ENCODE assay signal across 15 cellular contexts in the genomic region with DNA sequence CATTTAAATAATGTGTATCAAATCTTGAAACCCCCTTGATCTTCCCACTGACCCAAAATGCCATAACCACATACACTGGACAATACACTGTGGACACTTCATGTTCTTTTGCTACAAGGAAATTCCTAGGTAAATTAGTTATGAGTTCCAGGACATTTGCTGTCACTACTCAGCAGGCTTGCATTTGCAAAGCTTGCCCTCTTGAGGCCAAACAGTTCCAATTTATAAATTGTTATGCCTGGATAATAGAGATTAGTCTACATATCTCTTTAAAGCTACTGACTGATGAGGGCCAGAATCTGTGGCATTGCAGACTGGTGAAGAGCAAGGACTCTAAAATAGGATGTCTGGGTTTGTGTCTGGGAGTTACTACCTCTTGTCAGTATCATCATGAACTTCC. TPM values are rescaled to one million over a fixed set of nuclear protein-coding genes. Genes with fewer than 3 reads are reported as not detected.
DNase-seq lines count a peak whose midpoint lies in the region; ATAC-seq and TF ChIP-seq lines count a peak whose summit lies in the region.
"Had no signal": no experiment of that assay in that cellular context is flagged by ENCODE, and none has a peak within 500 bp of the region (broad histone marks: within the 10 kb centered on the region; RNA-seq: fewer than 3 reads in every experiment).

No MANE protein-coding gene starts in this region.

- H3K9ac ChIP-seq in fibroblast of lung (ENCODE audit: insufficient read depth, low read length), result no peak overlapping the region

- H3K36me3 ChIP-seq in breast epithelium (no peaks in the 10 kb centered on the region), RWPE2 (ENCODE audit: low read depth) (no peaks in the 10 kb centered on the region), fibroblast of lung (ENCODE audit: control insufficient read depth, insufficient read depth, low read length) (no peaks in the 10 kb centered on the region)
- H3K36me3 ChIP-seq: tibial artery had no signal

- H3K27ac ChIP-seq in breast epithelium (no peak overlapping the region), RWPE2 (ENCODE audit: poor library complexity, severe bottlenecking) (no peak overlapping the region), fibroblast of lung (ENCODE audit: insufficient read depth, low read length) (no peak overlapping the region)
- H3K27ac ChIP-seq: tibial artery had no signal

- no peak overlapping the region for H2AFZ ChIP-seq in fibroblast of lung (ENCODE audit: low read length)

- H3K79me2 ChIP-seq in fibroblast of lung (ENCODE audit: control insufficient read depth, insufficient read depth, low read length), result no peaks in the 10 kb centered on the region

- no peak for TF ChIP-seq POLR2A in breast epithelium (IDR thresholded peaks at IDR 0.05)

- H3K27me3 ChIP-seq in breast epithelium, result no peaks in the 10 kb centered on the region
- H3K27me3 ChIP-seq in RWPE2 (ENCODE audit: insufficient read depth, poor library complexity, severe bottlenecking), result no peaks in the 10 kb centered on the region
- no peaks in the 10 kb centered on the region for H3K27me3 ChIP-seq in fibroblast of lung (ENCODE audit: control insufficient read depth, insufficient read depth, low read length)
- H3K27me3 ChIP-seq: tibial artery had no signal

- peaks cover 16% of the 10 kb centered on the region for H3K9me3 Mint-ChIP-seq in MCF 10A (ENCODE audit: unreplicated experiment)

- H3K27ac Mint-ChIP-seq in MCF 10A (ENCODE audit: low read depth, unreplicated experiment), result no peak overlapping the region
- H3K27ac Mint-ChIP-seq: activated naive CD4-positive, alpha-beta T cell treated with anti-CD3 and anti-CD28 coated beads, Interleukin-2, amount 10 ng/mL, durations not matched to agents 7 days and 5 days; B cell; dendritic cell treated with granulocyte-macrophage colony-stimulating factor and Interleukin-4, amounts not matched to agents 40 ng/mL and 50 ng/mL, for 4 days had no signal

- H3K4me3 ChIP-seq in breast epithelium, result no peak overlapping the region
- no peak overlapping the region for H3K4me3 ChIP-seq in RWPE2 (ENCODE audit: severe bottlenecking)
- H3K4me3 ChIP-seq in fibroblast of lung (replicated peaks in 1 of 4; ENCODE audit: control extremely low read depth in 1 of 4, insufficient read depth in 1 of 4, low read depth in 3 of 4, low read length in 4 of 4), result no peak overlapping the region
- no peak overlapping the region for H3K4me3 ChIP-seq in retinal pigment epithelial cell (ENCODE audit: low read length)
- H3K4me3 ChIP-seq: mucosa of descending colon, tibial artery had no signal

- no peaks in the 10 kb centered on the region for H3K4me1 ChIP-seq in breast epithelium
- no peaks in the 10 kb centered on the region for H3K4me1 ChIP-seq in RWPE2 (ENCODE audit: insufficient read depth, poor library complexity, severe bottlenecking)
- no peaks in the 10 kb centered on the region for H3K4me1 ChIP-seq in fibroblast of lung (ENCODE audit: control insufficient read depth, extremely low read depth, insufficient read depth, low read length)
- H3K4me1 ChIP-seq: tibial artery had no signal

- H3K4me1 Mint-ChIP-seq in MCF 10A (ENCODE audit: insufficient read depth, unreplicated experiment), result no peaks in the 10 kb centered on the region
- H3K4me1 Mint-ChIP-seq: activated naive CD4-positive, alpha-beta T cell treated with anti-CD3 and anti-CD28 coated beads, Interleukin-2, amount 10 ng/mL, durations not matched to agents 7 days and 5 days; B cell had no signal

- no peaks in the 10 kb centered on the region for H3K36me3 Mint-ChIP-seq in MCF 10A (ENCODE audit: insufficient read depth, unreplicated experiment)
- H3K36me3 Mint-ChIP-seq: activated naive CD4-positive, alpha-beta T cell treated with anti-CD3 and anti-CD28 coated beads, Interleukin-2, amount 10 ng/mL, durations not matched to agents 7 days and 5 days had no signal

- CTCF ChIA-PET in MCF 10A (lab: Yijun Ruan, JAX), result interaction anchor here (0.5 to 2.0 kb wide), 4 partner anchors 480 to 680 kb away, joined by 3 to 10 read pairs (median 3); no protein-coding TSS in a partner anchor

- no peak overlapping the region for H3K4me3 Mint-ChIP-seq in MCF 10A (ENCODE audit: unreplicated experiment)
- H3K4me3 Mint-ChIP-seq: activated naive CD4-positive, alpha-beta T cell treated with anti-CD3 and anti-CD28 coated beads, Interleukin-2, amount 10 ng/mL, durations not matched to agents 7 days and 5 days; B cell; dendritic cell treated with granulocyte-macrophage colony-stimulating factor and Interleukin-4, amounts not matched to agents 40 ng/mL and 50 ng/mL, for 4 days had no signal

- H3K27me3 Mint-ChIP-seq in MCF 10A (ENCODE audit: insufficient read depth, unreplicated experiment), result no peaks in the 10 kb centered on the region
- H3K27me3 Mint-ChIP-seq: activated naive CD4-positive, alpha-beta T cell treated with anti-CD3 and anti-CD28 coated beads, Interleukin-2, amount 10 ng/mL, durations not matched to agents 7 days and 5 days; B cell; dendritic cell treated with granulocyte-macrophage colony-stimulating factor and Interleukin-4, amounts not matched to agents 40 ng/mL and 50 ng/mL, for 4 days had no signal

- DNase-seq in MCF 10A (ENCODE audit: unreplicated experiment) (peak; percentile 6), breast epithelium (ENCODE audit: low spot score in 2 of 2) (no peak), RWPE2 (ENCODE audit: low spot score) (no peak), fibroblast of lung (ENCODE audit: low read depth in 2 of 2) (peak; percentile 6 to 14), retinal pigment epithelial cell (ENCODE audit: low read depth) (no peak), NCI-H1048 (lab: John Stamatoyannopoulos, UW) (no peak), NCI-H69 (lab: John Stamatoyannopoulos, UW) (no peak), NCI-H774 (lab: John Stamatoyannopoulos, UW) (no peak)
- DNase-seq: activated naive CD4-positive, alpha-beta T cell treated with anti-CD3 and anti-CD28 coated beads, Interleukin-2, amount 10 ng/mL, durations not matched to agents 7 days and 5 days; mucosa of descending colon; NCI-H1105 treated with DMSO at 0.1 percent for 48 hours; NCI-H526 treated with DMSO at 0.1 percent for 48 hours; tibial artery had no signal

- no peaks in the 10 kb centered on the region for H4K20me1 ChIP-seq in fibroblast of lung (ENCODE audit: control insufficient read depth, extremely low read depth, insufficient read depth, low read length)

- H3K9me3 ChIP-seq in breast epithelium (no peaks in the 10 kb centered on the region), RWPE2 (ENCODE audit: severe bottlenecking) (no peaks in the 10 kb centered on the region), fibroblast of lung (ENCODE audit: control insufficient read depth, insufficient read depth, low read depth, low read length) (no peaks in the 10 kb centered on the region)
- H3K9me3 ChIP-seq: mucosa of descending colon, tibial artery had no signal

- BruUV-seq in MCF 10A (replicated peaks; lab: Mats Ljungman, UMichigan), result no TSS peak

- ATAC-seq in RWPE2 (ENCODE audit: low read depth), result 0 out of 3 replicates have a peak, but pooled peaks have one; percentile 17
- ATAC-seq: mucosa of descending colon had no signal

- POLR2A ChIA-PET in MCF 10A (lab: Yijun Ruan, JAX), result no interaction called here

- H3K4me2 ChIP-seq in fibroblast of lung (ENCODE audit: extremely low read depth, insufficient read depth, low read length), result no peak overlapping the region

- peak; percentile 21 for TF ChIP-seq CTCF in MCF 10A (IDR thresholded peaks at IDR 0.05; ENCODE audit: unreplicated experiment)
- TF ChIP-seq CTCF in breast epithelium (IDR thresholded peaks at IDR 0.05), result no peak
- peak; percentile 50 for TF ChIP-seq CTCF in RWPE2 (IDR thresholded peaks at IDR 0.05; ENCODE audit: poor library complexity, severe bottlenecking)
- peak; percentile 35 to 39 for TF ChIP-seq CTCF in fibroblast of lung (conservative IDR thresholded peaks at IDR 0.05 in 1 of 2, IDR thresholded peaks at IDR 0.05 in 1 of 2; ENCODE audit: low read depth in 1 of 2, low read length in 2 of 2)
- TF ChIP-seq CTCF in retinal pigment epithelial cell (conservative IDR thresholded peaks at IDR 0.05; ENCODE audit: low read depth, low read length), result peak; percentile 56

- intact Hi-C loops in MCF 10A (cut with micrococcal nuclease) (loop anchor here (1.0 to 5.0 kb wide), 3 partner anchors 176 to 599 kb away; no protein-coding TSS in a partner anchor), breast epithelium (cut with DNase I; ENCODE audit: low total_unique reads) (no loop called here)

RNA-seq across cellular contexts. Expression of a gene that starts 17.4 kb away (rescaled TPM):
- 39.7 and 73.6 TPM in 2 replicates for total RNA-seq in MCF 10A (2022)
- 10 to 100 TPM; 32.5 to 43.8 (median 36.7) TPM for total RNA-seq in breast epithelium
- total RNA-seq in fibroblast of lung, result 114 and 131 TPM in 2 replicates
- polyA plus RNA-seq in fibroblast of lung, result 116 and 121 TPM in 2 replicates
- 103 and 126 TPM in 2 replicates for polyA plus RNA-seq in fibroblast of lung (2012)
- polyA minus RNA-seq in fibroblast of lung (ENCODE audit: low replicate concordance), result 12.4 and 14.0 TPM in 2 replicates
- total RNA-seq: B cell had no signal

Comparison
In these comparisons a context has a peak if more than half of its experiments do, and no peak if none do; other contexts are left out.
1. DNase-seq: peak in MCF 10A (single experiment) and fibroblast of lung (2 of 2); none in breast epithelium (0 of 2), RWPE2 (single experiment), retinal pigment epithelial cell (single experiment), NCI-H1048 (single experiment), NCI-H69 (single experiment) and NCI-H774 (single experiment).
2. CTCF ChIP-seq: peak in MCF 10A (single experiment), RWPE2 (single experiment), fibroblast of lung (2 of 2) and retinal pigment epithelial cell (single experiment); none in breast epithelium (0 of 3).